22 cellular contexts compared by ENCODE assay signal in the genomic region with DNA sequence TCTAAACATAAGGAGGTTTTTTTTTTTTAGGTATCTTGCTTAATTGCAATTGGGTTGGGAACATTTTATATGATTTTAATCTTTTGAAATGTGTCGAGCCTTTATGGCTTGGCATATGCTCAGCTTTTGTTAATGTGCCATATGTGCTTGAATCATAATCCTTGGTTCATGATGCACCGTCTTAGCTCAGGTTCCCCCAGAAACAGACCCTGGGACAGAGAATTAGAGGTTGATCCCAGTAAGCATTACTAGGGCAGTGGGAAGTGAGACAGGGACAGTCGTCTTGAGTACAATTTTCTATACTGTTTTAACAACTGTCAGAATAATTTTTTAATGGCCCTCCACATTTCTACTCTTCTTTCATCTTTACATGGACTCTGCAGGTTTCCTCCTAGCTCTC.
"Had no signal": no experiment of that assay in that cellular context is flagged by ENCODE, and none has a peak within 500 bp of the region (broad histone marks: within the 10 kb centered on the region; RNA-seq: fewer than 3 reads in every experiment).

No MANE protein-coding gene starts in this region.

- H3K4me1 Mint-ChIP-seq: naive B cell had no signal

- H3K4me3 ChIP-seq: heart left ventricle, ovary, right atrium auricular region, sigmoid colon, skin epidermis, stomach, thoracic aorta, transverse colon had no signal

- H3K36me3 ChIP-seq: ovary had no signal

- H3K27ac Mint-ChIP-seq: nephron had no signal

- H3K9me3 ChIP-seq: ovary, right atrium auricular region, sigmoid colon, stomach, thoracic aorta, transverse colon had no signal

- H3K27ac ChIP-seq: heart left ventricle, ovary, right atrium auricular region, sigmoid colon, skin epidermis, stomach, thoracic aorta, transverse colon had no signal

- DNase-seq: effector memory CD4-positive, alpha-beta T cell; heart left ventricle; hippocampal formation; left colon; left ventricle myocardium superior; mesendoderm; naive B cell; ovary; sigmoid colon; stimulated activated CD4-positive, alpha-beta T cell treated with anti-CD3 and anti-CD28 coated beads, Interleukin-2, amount 100 ng/mL, for 24 hours; stimulated activated CD4-positive, alpha-beta T cell treated with anti-CD3 and anti-CD28 coated beads, Interleukin-4, amount 100 ng/mL, for 4 hours; stimulated activated naive CD4-positive, alpha-beta T cell; stomach; substantia nigra; transverse colon had no signal

- H3K27me3 Mint-ChIP-seq: naive B cell had no signal

- H3K9me3 Mint-ChIP-seq: naive B cell, nephron had no signal

- ATAC-seq: esophagus mucosa, heart left ventricle, left colon, left ventricle myocardium superior had no signal

- H3K27me3 ChIP-seq: heart left ventricle, ovary, right atrium auricular region, sigmoid colon, stomach, transverse colon had no signal

- H3K4me1 ChIP-seq: sigmoid colon, transverse colon had no signal

- H3K4me3 Mint-ChIP-seq: naive B cell, nephron had no signal

- FAIRE-seq: endometrium, frontal cortex had no signal
